13 cellular contexts compared by ENCODE assay signal in the genomic region with DNA sequence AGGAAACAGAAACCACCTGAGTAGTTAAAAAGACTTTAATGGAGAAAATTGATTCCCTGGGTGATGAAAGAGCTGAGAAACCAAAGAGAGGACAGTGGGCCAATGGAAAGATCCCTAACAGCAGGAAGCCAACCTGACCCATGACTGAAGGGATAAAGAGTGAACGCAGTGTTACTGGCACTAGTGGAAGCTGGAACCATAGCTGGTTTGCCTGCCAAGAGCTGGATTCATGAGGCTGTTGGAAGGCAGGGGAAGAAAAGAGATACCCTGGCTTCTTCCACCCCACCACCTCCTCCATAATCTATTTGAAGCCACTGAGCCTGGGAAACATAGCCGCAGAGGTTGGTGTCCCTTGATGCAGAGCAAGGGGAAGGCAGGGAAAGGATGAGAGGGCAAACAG.
DNase-seq lines count a peak whose midpoint lies in the region; ATAC-seq and TF ChIP-seq lines count a peak whose summit lies in the region.
"Had no signal": no experiment of that assay in that cellular context is flagged by ENCODE, and none has a peak within 500 bp of the region (broad histone marks: within the 10 kb centered on the region; RNA-seq: fewer than 3 reads in every experiment).

No MANE protein-coding gene starts in this region.

- H3K27me3 ChIP-seq in MG63 = no peaks in the 10 kb centered on the region
- H3K27me3 ChIP-seq: BE2C had no signal

- TF ChIP-seq CTCF in choroid plexus epithelial cell (conservative IDR thresholded peaks at IDR 0.05; ENCODE audit: low read depth, low read length) = no peak

- ATAC-seq in GM18907 (IDR thresholded peaks at IDR 0.05; ENCODE audit: unreplicated experiment) = no peak

- DNase-seq in Ammon's horn (ENCODE audit: low spot score) = peak; percentile 31
- peak; percentile 22 for DNase-seq in MG63
- DNase-seq in choroid plexus epithelial cell (ENCODE audit: low read depth) = peak; percentile 49
- peak; percentile 20 for DNase-seq in pons (ENCODE audit: low spot score)
- no peak for DNase-seq in GOT3 (lab: John Stamatoyannopoulos, UW)
- no peak for DNase-seq in DMS53 treated with DMSO at 0.1 percent for 48 hours (lab: John Stamatoyannopoulos, UW; ENCODE audit: unreplicated experiment)
- DNase-seq: BE2C; CD4-positive, alpha-beta memory T cell; DMS79 treated with DMSO at 0.1 percent for 48 hours; EL; HCEC 1CT; HFFc6 had no signal

- no peaks in the 10 kb centered on the region for H3K9me3 ChIP-seq in MG63
- H3K9me3 ChIP-seq: BE2C had no signal

- H3K36me3 ChIP-seq in MG63 = no peaks in the 10 kb centered on the region
- H3K36me3 ChIP-seq: BE2C had no signal

- H3K4me3 ChIP-seq in MG63 (no peak overlapping the region), choroid plexus epithelial cell (ENCODE audit: low read depth, low read length) (no peak overlapping the region)

Comparison
In these comparisons a context has a peak if more than half of its experiments do, and no peak if none do; other contexts are left out.
1. DNase-seq: peak in Ammon's horn (single experiment), MG63 (single experiment), choroid plexus epithelial cell (single experiment) and pons (single experiment); none in GOT3 (single experiment) and DMS53 treated with DMSO at 0.1 percent for 48 hours (single experiment).